28 cellular contexts compared by ENCODE assay signal in the genomic region with DNA sequence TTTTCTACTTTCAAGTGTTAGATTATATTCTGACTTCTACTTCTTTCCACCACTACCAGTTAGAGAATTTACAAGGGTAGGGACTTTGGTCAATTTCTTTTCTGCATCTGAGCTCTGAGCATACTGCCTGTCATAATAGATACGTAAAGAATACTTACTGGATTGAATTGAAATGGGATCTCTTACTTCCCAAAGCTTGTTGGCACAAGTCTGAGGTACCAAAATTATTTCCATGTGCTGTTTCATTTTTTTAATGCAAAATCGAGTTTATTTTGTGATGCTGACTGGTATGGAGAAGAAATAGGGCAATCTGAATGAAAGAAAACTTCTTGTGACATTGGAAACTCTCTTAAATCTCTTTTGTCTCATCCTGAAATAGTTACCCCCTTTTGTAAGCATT.
A peak's percentile ranks its signal among the peaks of the same experiment; 100 is the strongest.
DNase-seq lines count a peak whose midpoint lies in the region; ATAC-seq, FAIRE-seq and TF ChIP-seq lines count a peak whose summit lies in the region.
"Had no signal": no experiment of that assay in that cellular context is flagged by ENCODE, and none has a peak within 500 bp of the region (broad histone marks: within the 10 kb centered on the region; RNA-seq: fewer than 3 reads in every experiment).

No MANE protein-coding gene starts in this region.

- ATAC-seq in PC-3: no peak
- ATAC-seq in HG03280 (IDR thresholded peaks at IDR 0.05; ENCODE audit: unreplicated experiment): no peak
- ATAC-seq in pancreas: no peak
- ATAC-seq: GM12878 had no signal

- intact Hi-C loops in PC-3 (cut with micrococcal nuclease) (no loop called here), pancreas (cut with DNase I) (no loop called here)

- BruUV-seq in PC-3 (replicated peaks; lab: Mats Ljungman, UMichigan): no TSS peak

- H3K27ac ChIP-seq in PC-3 (ENCODE audit: low read length) (no peak overlapping the region), pancreas (no peak overlapping the region)
- H3K27ac ChIP-seq: BLaER1 had no signal

- 0 out of 2 replicates have a peak, but pooled peaks cover 6% of the 10 kb centered on the region for H3K9me3 ChIP-seq in Loucy (ENCODE audit: insufficient read depth, low read depth, low read length)
- H3K9me3 ChIP-seq in PC-3 (ENCODE audit: low read length): no peaks in the 10 kb centered on the region
- H3K9me3 ChIP-seq in pancreas: no peaks in the 10 kb centered on the region
- H3K9me3 ChIP-seq: BE2C had no signal

- H3K9me2 ChIP-seq in Loucy (replicated peaks; ENCODE audit: low read depth, low read length) (no peaks in the 10 kb centered on the region), PC-3 (replicated peaks; ENCODE audit: low read length) (no peaks in the 10 kb centered on the region)

- no peak overlapping the region for H3K9ac ChIP-seq in Loucy (ENCODE audit: low read depth, low read length, poor library complexity, severe bottlenecking)
- H3K9ac ChIP-seq in PC-3 (ENCODE audit: low read length): no peak overlapping the region
- H3K9ac ChIP-seq: BLaER1 had no signal

- no peaks in the 10 kb centered on the region for H3K79me2 ChIP-seq in Loucy (ENCODE audit: insufficient read depth, low read length)
- H3K79me2 ChIP-seq in PC-3 (ENCODE audit: low read length): no peaks in the 10 kb centered on the region

- TF ChIP-seq CTCF in Loucy (conservative IDR thresholded peaks at IDR 0.05; ENCODE audit: low read length): no peak
- TF ChIP-seq CTCF in PC-3 (conservative IDR thresholded peaks at IDR 0.05; ENCODE audit: low read depth, low read length): no peak
- no peak for TF ChIP-seq CTCF in pancreas (IDR thresholded peaks at IDR 0.05)

- FAIRE-seq in H54 (lab: Jason Lieb, UNC) (peak; percentile 48), pancreas (lab: Jason Lieb, UNC) (no peak)
- FAIRE-seq: A204.1, GM12878, GM12892, GM18507 had no signal

- H3F3A ChIP-seq in Loucy (ENCODE audit: low read depth) (peaks cover 8% of the 10 kb centered on the region), PC-3 (ENCODE audit: low read length, unreplicated experiment) (no peaks in the 10 kb centered on the region)

- H3K4me3 ChIP-seq in Loucy (ENCODE audit: low read length, poor library complexity, severe bottlenecking) (no peak overlapping the region), PC-3 (ENCODE audit: low read length) (no peak overlapping the region), pancreas (no peak overlapping the region)
- H3K4me3 ChIP-seq: BLaER1, GM12878 had no signal

- TF ChIP-seq POLR2A in H54 (IDR thresholded peaks at IDR 0.05; ENCODE audit: low read depth, low read length): no peak

- DNase-seq in H54 (ENCODE audit: insufficient read length, low spot score) (no peak), PC-3 (no peak), fibroblast of peridontal ligament (ENCODE audit: extremely low read depth) (peak; percentile 60), NOMO-1 treated with DMSO at 0.1 percent for 48 hours (lab: John Stamatoyannopoulos, UW; ENCODE audit: unreplicated experiment) (no peak), pancreas (no peak)
- DNase-seq in stimulated activated naive CD4-positive, alpha-beta T cell (lab: John Stamatoyannopoulos, UW): no peak
- DNase-seq: 8988T; ACHN; BE2C; C1 segment of cervical spinal cord; CD4-positive, alpha-beta memory T cell; CD4-positive, CD25-positive, alpha-beta regulatory T cell; CD8-positive, alpha-beta memory T cell; COR-L47; DMS 273 treated with DMSO at 0.1 percent for 48 hours; DMS153; DMS53; DMS79; DND-41; EL; GDM1 had no signal

- H3K4me1 ChIP-seq in Loucy (ENCODE audit: insufficient read depth, low read length, poor library complexity, severe bottlenecking) (peaks cover 16% of the 10 kb centered on the region), PC-3 (ENCODE audit: insufficient read depth, low read length) (no peaks in the 10 kb centered on the region), pancreas (no peaks in the 10 kb centered on the region)
- H3K4me1 ChIP-seq: BE2C, BLaER1 had no signal

- H4K20me1 ChIP-seq in Loucy (ENCODE audit: insufficient read depth, low read length, poor library complexity, severe bottlenecking) (no peaks in the 10 kb centered on the region), PC-3 (ENCODE audit: low read length) (no peaks in the 10 kb centered on the region)
- H4K20me1 ChIP-seq: BLaER1 had no signal

- POLR2A ChIA-PET in PC-3 (lab: Charles Lee; ENCODE audit: unreplicated experiment): no interaction called here

- CTCF ChIA-PET in PC-3 (lab: Charles Lee): no interaction called here

- peak overlapping the region; percentile 51 for H3K4me2 ChIP-seq in Loucy (ENCODE audit: low read depth, low read length, poor library complexity, severe bottlenecking)
- no peak overlapping the region for H3K4me2 ChIP-seq in PC-3 (ENCODE audit: low read length)
- H3K4me2 ChIP-seq: BLaER1 had no signal

- WGBS in pancreas, 2 donors: 57 to 63% methylated on average over 2 of the region's 2 CpGs

- H2AFZ ChIP-seq in Loucy (ENCODE audit: low read length) (no peak overlapping the region; the same call in 1 of the 2 replicates), PC-3 (ENCODE audit: low read length) (0 out of 2 replicates have a peak overlapping the region, but pooled peaks have one; percentile 40)

- H3K27me3 ChIP-seq in Loucy (ENCODE audit: insufficient read depth, low read length, poor library complexity, severe bottlenecking): no peaks in the 10 kb centered on the region
- no peaks in the 10 kb centered on the region for H3K27me3 ChIP-seq in PC-3 (ENCODE audit: low read length)
- no peaks in the 10 kb centered on the region for H3K27me3 ChIP-seq in pancreas
- H3K27me3 ChIP-seq: BE2C, BLaER1 had no signal

- H3K36me3 ChIP-seq in Loucy (ENCODE audit: insufficient read depth, low read length) (no peaks in the 10 kb centered on the region), PC-3 (ENCODE audit: low read depth, low read length) (no peaks in the 10 kb centered on the region), pancreas (no peaks in the 10 kb centered on the region)
- H3K36me3 ChIP-seq: BE2C, BLaER1 had no signal
